17 cellular contexts compared by ENCODE assay signal in the genomic region with DNA sequence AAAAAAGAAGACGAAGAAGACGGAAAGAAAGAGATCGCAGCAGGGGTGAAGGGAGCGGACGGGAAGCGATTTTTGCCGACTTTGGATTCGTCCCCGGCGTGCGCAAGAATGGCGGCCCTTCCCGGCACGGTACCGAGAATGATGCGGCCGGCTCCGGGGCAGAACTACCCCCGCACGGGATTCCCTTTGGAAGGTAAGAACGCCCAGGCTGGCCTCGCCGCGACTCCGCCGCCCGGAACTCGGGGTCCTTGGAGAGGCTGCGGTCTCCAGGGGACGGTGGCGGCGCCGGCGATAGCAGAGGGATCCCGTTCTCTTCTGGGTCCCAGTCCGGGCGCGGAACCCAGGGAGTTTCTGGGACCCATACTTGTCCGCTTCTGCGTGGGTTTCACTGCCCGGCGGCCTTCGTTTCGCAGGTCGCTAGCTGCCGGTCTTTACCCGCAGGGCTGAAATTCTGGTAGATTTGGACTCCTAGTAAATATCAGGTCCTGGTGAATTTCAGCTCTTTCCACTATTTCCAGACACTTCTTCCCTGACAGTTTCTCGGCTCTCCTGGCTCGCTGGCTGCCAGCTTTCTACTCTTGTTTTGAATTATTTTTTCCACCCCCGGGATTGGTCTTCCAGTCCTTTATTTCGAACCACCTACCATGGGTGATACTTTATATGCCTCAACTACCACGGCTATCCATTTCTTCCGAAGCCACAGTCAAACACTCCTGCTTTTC. TPM values are rescaled to one million over a fixed set of nuclear protein-coding genes. Genes with fewer than 3 reads are reported as not detected.
DNase-seq lines count a peak whose midpoint lies in the region; ATAC-seq and TF ChIP-seq lines count a peak whose summit lies in the region.
"Had no signal": no experiment of that assay in that cellular context is flagged by ENCODE, and none has a peak within 500 bp of the region (broad histone marks: within the 10 kb centered on the region; RNA-seq: fewer than 3 reads in every experiment).

No MANE protein-coding gene starts in this region.

- no CpG with 5 or more reads among the region's 53 CpGs for WGBS in iPS DF 6.9 (ENCODE audit: insufficient coverage, insufficient read length)
- 4 to 6% methylated on average over 45 to 53 of the region's 53 CpGs for WGBS in lower leg skin, 2 donors

- H3K4me3 ChIP-seq in Panc1 (ENCODE audit: low read depth in 2 of 2, low read length in 2 of 2) = peak overlapping the region; percentile 24 to 26
- H3K4me3 ChIP-seq in iPS DF 6.9 (ENCODE audit: low read length) = peak overlapping the region; percentile 20; the same call in 1 of the 2 replicates
- H3K4me3 ChIP-seq in lower leg skin (ENCODE audit: low read depth, poor library complexity, severe bottlenecking) = no peak overlapping the region
- H3K4me3 ChIP-seq: SJCRH30 had no signal

- POLR2A ChIA-PET in Panc1 (lab: Charles Lee) (no interaction called here), MCF 10A (lab: Yijun Ruan, JAX) (interaction anchor here (0.8 kb wide), 1 partner anchor 205 kb away, joined by 3 read pairs; no protein-coding TSS in a partner anchor)

- H3K4me1 Mint-ChIP-seq in MCF 10A (ENCODE audit: insufficient read depth, unreplicated experiment) = no peaks in the 10 kb centered on the region

- H3K4me1 ChIP-seq in Panc1 (ENCODE audit: control insufficient read depth, insufficient read depth, low read length) (no peaks in the 10 kb centered on the region), iPS DF 6.9 (ENCODE audit: control insufficient read depth, insufficient read depth, low read length) (peaks cover 1% of the 10 kb centered on the region; the same call in 1 of the 2 replicates)
- H3K4me1 ChIP-seq: Caco-2, SJCRH30 had no signal

- no peaks in the 10 kb centered on the region for H3K36me3 Mint-ChIP-seq in MCF 10A (ENCODE audit: insufficient read depth, unreplicated experiment)

- CTCF ChIA-PET in Panc1 (lab: Charles Lee) = no interaction called here
- CTCF ChIA-PET in MCF 10A (lab: Yijun Ruan, JAX) = interaction anchor here (0.6 to 0.7 kb wide), 2 partner anchors 24 to 250 kb away, joined by 3 to 4 read pairs; no protein-coding TSS in a partner anchor

- H3K27me3 Mint-ChIP-seq in MCF 10A (ENCODE audit: insufficient read depth, unreplicated experiment) = peaks cover 97% of the 10 kb centered on the region

- DNase-seq in GM13977 (ENCODE audit: low spot score) = peak; percentile 34
- no peak for DNase-seq in Panc1 (ENCODE audit: low read depth, low spot score)
- no peak for DNase-seq in iPS DF 6.9 (ENCODE audit: low read depth, low spot score)
- DNase-seq in retina = peak; percentile 75
- no peak for DNase-seq in MCF 10A (ENCODE audit: unreplicated experiment)
- DNase-seq in lower leg skin (ENCODE audit: low spot score in 2 of 2) = no peak
- no peak for DNase-seq in A172 (ENCODE audit: low spot score)
- DNase-seq: Caco-2, heart left ventricle, Karpas-422, mammary epithelial cell, NCI-H187 treated with DMSO at 0.1 percent for 48 hours, NCI-H82, SJCRH30, WERI-Rb-1 had no signal

- intact Hi-C loops in Panc1 (cut with micrococcal nuclease; ENCODE audit: unreplicated experiment) (no loop called here), MCF 10A (cut with micrococcal nuclease) (no loop called here), lower leg skin (cut with DNase I; ENCODE audit: low total_unique reads) (no loop called here)

- H3K9me3 ChIP-seq in Panc1 (ENCODE audit: control insufficient read depth, insufficient read depth, low read depth, low read length) = no peaks in the 10 kb centered on the region
- H3K9me3 ChIP-seq in iPS DF 6.9 (ENCODE audit: control insufficient read depth, insufficient read depth, low read length) = no peaks in the 10 kb centered on the region
- H3K9me3 ChIP-seq: Caco-2, heart left ventricle, SJCRH30 had no signal

- no peak overlapping the region for H3K4me3 Mint-ChIP-seq in MCF 10A (ENCODE audit: unreplicated experiment)

- no peak for ATAC-seq in Panc1
- ATAC-seq: heart left ventricle had no signal

- BruUV-seq in Panc1 (replicated peaks; lab: Mats Ljungman, UMichigan) (no TSS peak), MCF 10A (replicated peaks; lab: Mats Ljungman, UMichigan) (no TSS peak)

- TF ChIP-seq CTCF in GM13977 (IDR thresholded peaks at IDR 0.05; ENCODE audit: extremely low read depth, insufficient read depth, missing control alignments) (no peak), Panc1 (IDR thresholded peaks at IDR 0.05) (no peak), MCF 10A (IDR thresholded peaks at IDR 0.05; ENCODE audit: unreplicated experiment) (no peak), lower leg skin (IDR thresholded peaks at IDR 0.05) (no peak)

- in situ Hi-C loops in GM13977 (cut with MboI; ENCODE audit: low pct_unique_long_range_greater_than_20kb, low sequenced_read_pairs, unreplicated experiment) = no loop called here
- in situ Hi-C loops in Panc1 (cut with HindIII; ENCODE audit: low pct_unique_long_range_greater_than_20kb, low sequenced_read_pairs) = no loop called here

- H3K36me3 ChIP-seq in Panc1 (ENCODE audit: control insufficient read depth, insufficient read depth, low read length) (no peaks in the 10 kb centered on the region), iPS DF 6.9 (ENCODE audit: control insufficient read depth, insufficient read depth, low read length) (no peaks in the 10 kb centered on the region)
- H3K36me3 ChIP-seq: heart left ventricle, SJCRH30, WERI-Rb-1 had no signal

- no peaks in the 10 kb centered on the region for H3K9me3 Mint-ChIP-seq in MCF 10A (ENCODE audit: unreplicated experiment)

- H3K27me3 ChIP-seq in Panc1 (ENCODE audit: control insufficient read depth, insufficient read depth, low read length) = peaks cover 43% of the 10 kb centered on the region
- H3K27me3 ChIP-seq in iPS DF 6.9 (ENCODE audit: control insufficient read depth, insufficient read depth, low read length) = peaks cover 82% of the 10 kb centered on the region

- TF ChIP-seq POLR2A in lower leg skin (IDR thresholded peaks at IDR 0.05) = no peak

- H3K27ac Mint-ChIP-seq in MCF 10A (ENCODE audit: low read depth, unreplicated experiment) = no peak overlapping the region

- no peak overlapping the region for H3K27ac ChIP-seq in Panc1 (ENCODE audit: low read length)
- no peak overlapping the region for H3K27ac ChIP-seq in iPS DF 6.9 (ENCODE audit: low read length)
- H3K27ac ChIP-seq: heart left ventricle, SJCRH30, WERI-Rb-1 had no signal

RNA-seq across cellular contexts. Expression of a gene that starts 1.0 kb away (rescaled TPM):
- total RNA-seq in Panc1 (2021; ENCODE audit: unreplicated experiment) = not detected
- not detected for polyA plus RNA-seq in Panc1 (2012; ENCODE audit: insufficient read length)
- not detected in 2 replicates for total RNA-seq in MCF 10A (2022)
- under 1 TPM in 2 of 4 donors, not detected in 2; 0.06 to 0.11 TPM for total RNA-seq in lower leg skin
- not detected in 2 replicates for total RNA-seq in A172 (2014; rRNA removed; shearing (Covaris generic))
- total RNA-seq: bronchial epithelial cell, heart left ventricle, mammary epithelial cell, pulmonary artery endothelial cell had no signal
- polyA plus RNA-seq: heart left ventricle, mammary epithelial cell had no signal

Comparison
In these comparisons a context has a peak if more than half of its experiments do, and no peak if none do; other contexts are left out.
1. DNase-seq: peak in GM13977 (single experiment) and retina (single experiment); none in Panc1 (single experiment), iPS DF 6.9 (single experiment), MCF 10A (single experiment), lower leg skin (0 of 2) and A172 (single experiment).